In genomic region chr6:157982297-157982579, GRCh38 we compare ENCODE assay signal across 1 cellular context.
TF ChIP-seq lines count a peak whose summit lies in the region.

No MANE protein-coding gene starts in this region.

TF ChIP-seq in K562, 482 proteins besides CTCF, POLR2A, EP300 and RAD21 (continued from another document):
- TF ChIP-seq, protein P1, sequence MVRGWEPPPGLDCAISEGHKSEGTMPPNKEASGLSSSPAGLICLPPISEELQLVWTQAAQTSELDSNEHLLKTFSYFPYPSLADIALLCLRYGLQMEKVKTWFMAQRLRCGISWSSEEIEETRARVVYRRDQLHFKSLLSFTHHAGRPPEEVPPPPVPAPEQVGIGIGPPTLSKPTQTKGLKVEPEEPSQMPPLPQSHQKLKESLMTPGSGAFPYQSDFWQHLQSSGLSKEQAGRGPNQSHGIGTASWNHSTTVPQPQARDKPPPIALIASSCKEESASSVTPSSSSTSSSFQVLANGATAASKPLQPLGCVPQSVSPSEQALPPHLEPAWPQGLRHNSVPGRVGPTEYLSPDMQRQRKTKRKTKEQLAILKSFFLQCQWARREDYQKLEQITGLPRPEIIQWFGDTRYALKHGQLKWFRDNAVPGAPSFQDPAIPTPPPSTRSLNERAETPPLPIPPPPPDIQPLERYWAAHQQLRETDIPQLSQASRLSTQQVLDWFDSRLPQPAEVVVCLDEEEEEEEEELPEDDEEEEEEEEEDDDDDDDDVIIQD (CRISPR knock-in tag; IDR thresholded peaks at IDR 0.05), result no peak
- no peak for TF ChIP-seq MEF2A (IDR thresholded peaks at IDR 0.05; ENCODE audit: control insufficient read depth, low read depth, low read length)
- TF ChIP-seq HNRNPLL (IDR thresholded peaks at IDR 0.05; ENCODE audit: low read depth, low read length, poor library complexity, severe bottlenecking), result peak; percentile 75
- TF ChIP-seq ZNF764 (CRISPR knock-in tag; IDR thresholded peaks at IDR 0.05; ENCODE audit: low read depth), result no peak
- TF ChIP-seq FOXA3 (CRISPR knock-in tag; conservative IDR thresholded peaks at IDR 0.05 in 1 of 2, IDR thresholded peaks at IDR 0.05 in 1 of 2), result peak; percentile 81 to 91; a peak in 3 of 4 replicates
- TF ChIP-seq, protein P2, sequence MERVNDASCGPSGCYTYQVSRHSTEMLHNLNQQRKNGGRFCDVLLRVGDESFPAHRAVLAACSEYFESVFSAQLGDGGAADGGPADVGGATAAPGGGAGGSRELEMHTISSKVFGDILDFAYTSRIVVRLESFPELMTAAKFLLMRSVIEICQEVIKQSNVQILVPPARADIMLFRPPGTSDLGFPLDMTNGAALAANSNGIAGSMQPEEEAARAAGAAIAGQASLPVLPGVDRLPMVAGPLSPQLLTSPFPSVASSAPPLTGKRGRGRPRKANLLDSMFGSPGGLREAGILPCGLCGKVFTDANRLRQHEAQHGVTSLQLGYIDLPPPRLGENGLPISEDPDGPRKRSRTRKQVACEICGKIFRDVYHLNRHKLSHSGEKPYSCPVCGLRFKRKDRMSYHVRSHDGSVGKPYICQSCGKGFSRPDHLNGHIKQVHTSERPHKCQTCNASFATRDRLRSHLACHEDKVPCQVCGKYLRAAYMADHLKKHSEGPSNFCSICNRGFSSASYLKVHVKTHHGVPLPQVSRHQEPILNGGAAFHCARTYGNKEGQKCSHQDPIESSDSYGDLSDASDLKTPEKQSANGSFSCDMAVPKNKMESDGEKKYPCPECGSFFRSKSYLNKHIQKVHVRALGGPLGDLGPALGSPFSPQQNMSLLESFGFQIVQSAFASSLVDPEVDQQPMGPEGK (CRISPR knock-in tag; IDR thresholded peaks at IDR 0.05; ENCODE audit: borderline replicate concordance), result no peak
- no peak for TF ChIP-seq RAD51 (IDR thresholded peaks at IDR 0.05; ENCODE audit: borderline replicate concordance, low read depth)
- no peak for TF ChIP-seq ZNF780A (CRISPR knock-in tag; IDR thresholded peaks at IDR 0.05)
- no peak for TF ChIP-seq ATF7 (IDR thresholded peaks at IDR 0.05)
- TF ChIP-seq TCF15 (CRISPR knock-in tag; IDR thresholded peaks at IDR 0.05), result no peak
- no peak for TF ChIP-seq ZFP30 (CRISPR knock-in tag; IDR thresholded peaks at IDR 0.05; ENCODE audit: borderline replicate concordance)
- TF ChIP-seq MECOM (CRISPR knock-in tag; IDR thresholded peaks at IDR 0.05), result no peak
- no peak for TF ChIP-seq RFX5 (IDR thresholded peaks at IDR 0.05; ENCODE audit: low read depth, low read length)
- TF ChIP-seq SIN3A (IDR thresholded peaks at IDR 0.05; ENCODE audit: borderline replicate concordance in 2 of 2, control insufficient read depth in 1 of 2, low read depth in 2 of 2, low read length in 2 of 2), result no peak
- TF ChIP-seq EWSR1 (IDR thresholded peaks at IDR 0.05; ENCODE audit: borderline replicate concordance, low read depth, partially characterized antibody), result no peak
- TF ChIP-seq ADNP (tag; IDR thresholded peaks at IDR 0.05), result no peak
- TF ChIP-seq POLR2G (IDR thresholded peaks at IDR 0.05; ENCODE audit: low read depth, low read length), result no peak
- no peak for TF ChIP-seq TBP (optimal IDR thresholded peaks at IDR 0.05; ENCODE audit: low read depth, low read length)
- no peak for TF ChIP-seq ZBTB5 (IDR thresholded peaks at IDR 0.05)
- no peak for TF ChIP-seq CBFA2T2 (conservative IDR thresholded peaks at IDR 0.05)
- no peak; the same call in 1 of the 2 replicates for TF ChIP-seq PHF21A (IDR thresholded peaks at IDR 0.05; ENCODE audit: borderline replicate concordance, low read depth)
